1 cellular context compared by ENCODE assay signal in genomic region chr11:68659158-68659921, GRCh38.
TF ChIP-seq lines count a peak whose summit lies in the region.

No MANE protein-coding gene starts in this region.

TF ChIP-seq in HEK293, 187 proteins besides CTCF, POLR2A, EP300 and RAD21 (continued from another document):
- no peak for TF ChIP-seq ZSCAN18 (tag by site-specific recombination; IDR thresholded peaks at IDR 0.05)
- TF ChIP-seq SP7 (tag by site-specific recombination; IDR thresholded peaks at IDR 0.05), result peak; percentile 94
- peak; percentile 75 for TF ChIP-seq ZNF629 (tag by site-specific recombination; IDR thresholded peaks at IDR 0.05)
- TF ChIP-seq OSR2 (tag by site-specific recombination; IDR thresholded peaks at IDR 0.05), result peak; percentile 89
- no peak for TF ChIP-seq ZFP41 (tag by site-specific recombination; IDR thresholded peaks at IDR 0.05; ENCODE audit: borderline replicate concordance)
- TF ChIP-seq ZNF600 (tag by site-specific recombination; IDR thresholded peaks at IDR 0.05), result peak; percentile 98
- TF ChIP-seq INSM2 (tag by site-specific recombination; IDR thresholded peaks at IDR 0.05), result peak; percentile 79
- no peak for TF ChIP-seq ZNF513 (tag by site-specific recombination; IDR thresholded peaks at IDR 0.05)
- peak; percentile 34; the same call in 1 of the 2 replicates for TF ChIP-seq ZNF391 (tag by site-specific recombination; IDR thresholded peaks at IDR 0.05; ENCODE audit: borderline replicate concordance, low read depth)
- TF ChIP-seq ZBTB6 (tag by site-specific recombination; IDR thresholded peaks at IDR 0.05), result 0 out of 2 replicates have a peak, but pooled peaks have one; percentile 25
- peak; percentile 81 for TF ChIP-seq WT1 (tag by site-specific recombination; IDR thresholded peaks at IDR 0.05)
- peak; percentile 40; the same call in 1 of the 2 replicates for TF ChIP-seq ZNF398 (tag by site-specific recombination; IDR thresholded peaks at IDR 0.05)
- TF ChIP-seq ZBTB44 (tag by site-specific recombination; IDR thresholded peaks at IDR 0.05), result peak; percentile 65; the same call in 1 of the 2 replicates
